Comparison of ENCODE assay signal across 10 cellular contexts in the genomic region with DNA sequence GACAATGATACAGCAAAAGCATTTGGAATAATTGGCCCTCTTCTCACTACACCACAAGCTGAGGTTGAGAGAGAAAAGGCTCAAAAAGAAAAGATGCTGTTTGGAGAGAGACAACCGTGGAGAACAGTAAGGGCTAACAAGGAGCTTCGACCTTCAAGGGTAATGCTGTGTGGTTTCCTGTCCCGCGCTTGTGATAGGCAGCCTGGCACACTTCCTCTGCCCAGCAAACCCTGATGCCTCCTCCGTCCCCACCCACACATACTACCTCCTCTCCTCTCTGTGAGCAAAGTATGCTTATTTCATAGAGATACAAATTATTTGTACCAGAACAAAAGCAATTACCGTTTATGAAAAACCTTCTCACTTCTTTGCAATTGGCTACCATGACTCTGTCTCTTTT.
DNase-seq lines count a peak whose midpoint lies in the region; ATAC-seq, FAIRE-seq and TF ChIP-seq lines count a peak whose summit lies in the region.
"Had no signal": no experiment of that assay in that cellular context is flagged by ENCODE, and none has a peak within 500 bp of the region (broad histone marks: within the 10 kb centered on the region; RNA-seq: fewer than 3 reads in every experiment).

No MANE protein-coding gene starts in this region.

- POLR2A ChIA-PET in activated CD8-positive, alpha-beta T cell treated with anti-CD3 and anti-CD28 coated beads for 36 hours (lab: Charles Lee), result interaction anchor here (0.6 kb wide), 1 partner anchor 337 kb away, joined by 4 read pairs; no protein-coding TSS in a partner anchor
- POLR2A ChIA-PET in activated CD8-positive, alpha-beta T cell treated with anti-CD3 and anti-CD28 coated beads, Interleukin-2, amount 10 ng/mL, durations not matched to agents 7 days and 5 days (lab: Charles Lee), result no interaction called here

- peak; percentile 17 for DNase-seq in activated CD8-positive, alpha-beta T cell treated with anti-CD3 and anti-CD28 coated beads for 36 hours
- no peak for DNase-seq in activated CD8-positive, alpha-beta T cell treated with anti-CD3 and anti-CD28 coated beads, Interleukin-2, amount 10 ng/mL, durations not matched to agents 7 days and 5 days
- DNase-seq in NB4 (ENCODE audit: low read depth), result peak; percentile 13
- peak; percentile 6 for DNase-seq in putamen (ENCODE audit: low spot score)
- no peak for DNase-seq in RCC 7860 (ENCODE audit: low spot score)
- DNase-seq in NCI-H2029 (lab: John Stamatoyannopoulos, UW), result no peak
- no peak for DNase-seq in cortex of kidney (lab: John Stamatoyannopoulos, UW)
- DNase-seq: colonic mucosa, heart left ventricle had no signal

- CTCF ChIA-PET in activated CD8-positive, alpha-beta T cell treated with anti-CD3 and anti-CD28 coated beads for 36 hours (lab: Charles Lee), result interaction anchor here (0.8 kb wide), 1 partner anchor 124 kb away, joined by 3 read pairs; no protein-coding TSS in a partner anchor
- CTCF ChIA-PET in activated CD8-positive, alpha-beta T cell treated with anti-CD3 and anti-CD28 coated beads, Interleukin-2, amount 10 ng/mL, durations not matched to agents 7 days and 5 days (lab: Charles Lee), result no interaction called here

- intact Hi-C loops in activated CD8-positive, alpha-beta T cell treated with anti-CD3 and anti-CD28 coated beads for 36 hours (cut with micrococcal nuclease), result no loop called here

- no peak overlapping the region for H3K4me3 Mint-ChIP-seq in activated CD8-positive, alpha-beta T cell treated with anti-CD3 and anti-CD28 coated beads for 36 hours
- H3K4me3 Mint-ChIP-seq in activated CD8-positive, alpha-beta T cell treated with anti-CD3 and anti-CD28 coated beads, Interleukin-2, amount 10 ng/mL, durations not matched to agents 7 days and 5 days, result no peak overlapping the region

- no peak for TF ChIP-seq POLR2A in NB4 (IDR thresholded peaks at IDR 0.05; ENCODE audit: extremely low read depth, insufficient read length)

- no peak overlapping the region for H3K27ac Mint-ChIP-seq in activated CD8-positive, alpha-beta T cell treated with anti-CD3 and anti-CD28 coated beads for 36 hours
- H3K27ac Mint-ChIP-seq in activated CD8-positive, alpha-beta T cell treated with anti-CD3 and anti-CD28 coated beads, Interleukin-2, amount 10 ng/mL, durations not matched to agents 7 days and 5 days, result no peak overlapping the region

- FAIRE-seq in RCC 7860 (lab: Jason Lieb, UNC), result no peak

- H3K4me1 Mint-ChIP-seq in activated CD8-positive, alpha-beta T cell treated with anti-CD3 and anti-CD28 coated beads for 36 hours (ENCODE audit: low read depth), result no peaks in the 10 kb centered on the region
- peaks cover 7% of the 10 kb centered on the region for H3K4me1 Mint-ChIP-seq in activated CD8-positive, alpha-beta T cell treated with anti-CD3 and anti-CD28 coated beads, Interleukin-2, amount 10 ng/mL, durations not matched to agents 7 days and 5 days (ENCODE audit: low read depth)

- H3K27me3 Mint-ChIP-seq in activated CD8-positive, alpha-beta T cell treated with anti-CD3 and anti-CD28 coated beads for 36 hours, result peaks cover 3% of the 10 kb centered on the region
- no peaks in the 10 kb centered on the region for H3K27me3 Mint-ChIP-seq in activated CD8-positive, alpha-beta T cell treated with anti-CD3 and anti-CD28 coated beads, Interleukin-2, amount 10 ng/mL, durations not matched to agents 7 days and 5 days (ENCODE audit: low read depth)

- no peak overlapping the region for H3K4me3 ChIP-seq in NB4 (ENCODE audit: low read depth, low read length)
- H3K4me3 ChIP-seq: colonic mucosa, heart left ventricle had no signal

- H3K9me3 Mint-ChIP-seq in activated CD8-positive, alpha-beta T cell treated with anti-CD3 and anti-CD28 coated beads for 36 hours, result no peaks in the 10 kb centered on the region
- H3K9me3 Mint-ChIP-seq in activated CD8-positive, alpha-beta T cell treated with anti-CD3 and anti-CD28 coated beads, Interleukin-2, amount 10 ng/mL, durations not matched to agents 7 days and 5 days (ENCODE audit: insufficient read depth), result no peaks in the 10 kb centered on the region

- H3K36me3 Mint-ChIP-seq in activated CD8-positive, alpha-beta T cell treated with anti-CD3 and anti-CD28 coated beads for 36 hours (ENCODE audit: low read depth), result no peaks in the 10 kb centered on the region
- H3K36me3 Mint-ChIP-seq in activated CD8-positive, alpha-beta T cell treated with anti-CD3 and anti-CD28 coated beads, Interleukin-2, amount 10 ng/mL, durations not matched to agents 7 days and 5 days (ENCODE audit: low read depth), result no peaks in the 10 kb centered on the region

- no peak for ATAC-seq in activated CD8-positive, alpha-beta T cell treated with anti-CD3 and anti-CD28 coated beads for 36 hours
- no peak for ATAC-seq in activated CD8-positive, alpha-beta T cell treated with anti-CD3 and anti-CD28 coated beads, Interleukin-2, amount 10 ng/mL, durations not matched to agents 7 days and 5 days
- peak; percentile 76 for ATAC-seq in HG02759 (IDR thresholded peaks at IDR 0.05; ENCODE audit: unreplicated experiment)

- TF ChIP-seq CTCF in activated CD8-positive, alpha-beta T cell treated with anti-CD3 and anti-CD28 coated beads for 36 hours (IDR thresholded peaks at IDR 0.05), result no peak
- TF ChIP-seq CTCF in NB4 (IDR thresholded peaks at IDR 0.05; ENCODE audit: low read depth, low read length), result no peak

Comparison
In these comparisons a context has a peak if more than half of its experiments do, and no peak if none do; other contexts are left out.
1. DNase-seq: peak in activated CD8-positive, alpha-beta T cell treated with anti-CD3 and anti-CD28 coated beads for 36 hours (single experiment), NB4 (single experiment) and putamen (single experiment); none in activated CD8-positive, alpha-beta T cell treated with anti-CD3 and anti-CD28 coated beads, Interleukin-2, amount 10 ng/mL, durations not matched to agents 7 days and 5 days (single experiment), RCC 7860 (single experiment), NCI-H2029 (single experiment) and cortex of kidney (single experiment).